In genomic region chr2:85865539-85866164, GRCh38 we compare ENCODE assay signal across 9 cellular contexts. TPM values are rescaled to one million over a fixed set of nuclear protein-coding genes. Genes with fewer than 3 reads are reported as not detected.
DNase-seq lines count a peak whose midpoint lies in the region; ATAC-seq and TF ChIP-seq lines count a peak whose summit lies in the region.
"Had no signal": no experiment of that assay in that cellular context is flagged by ENCODE, and none has a peak within 500 bp of the region (broad histone marks: within the 10 kb centered on the region; RNA-seq: fewer than 3 reads in every experiment).

No MANE protein-coding gene starts in this region.

- H3K4me1 ChIP-seq in endodermal cell (ENCODE audit: control insufficient read depth, insufficient read depth, low read length): no peaks in the 10 kb centered on the region

- no peak for TF ChIP-seq CTCF in endodermal cell (conservative IDR thresholded peaks at IDR 0.05)

- H3K27me3 ChIP-seq in endodermal cell (ENCODE audit: control insufficient read depth, insufficient read depth, low read length, poor library complexity, severe bottlenecking): no peaks in the 10 kb centered on the region
- H3K27me3 ChIP-seq: transverse colon had no signal

- no peak overlapping the region for H3K4me3 Mint-ChIP-seq in endodermal cell

- intact Hi-C loops in Right ventricle myocardium inferior (cut with DNase I): no loop called here

- H3K4me1 Mint-ChIP-seq in endodermal cell: peaks cover 4% of the 10 kb centered on the region

- H3K4me3 ChIP-seq in endodermal cell (ENCODE audit: low read length): no peak overlapping the region
- H3K4me3 ChIP-seq: transverse colon had no signal

- WGBS in endodermal cell (ENCODE audit: insufficient coverage in 1 of 2, insufficient read length in 1 of 2), 2 experiments: 93 to 100% methylated on average over 5 to 6 of the region's 6 CpGs

- DNase-seq in endodermal cell: peak; percentile 16
- DNase-seq in activated gamma-delta T cell (lab: John Stamatoyannopoulos, UW): no peak
- DNase-seq in HK-2 (ENCODE audit: unreplicated experiment): no peak
- no peak for DNase-seq in substantia nigra (lab: John Stamatoyannopoulos, UW)
- no peak for DNase-seq in Right ventricle myocardium inferior (ENCODE audit: missing footprints)
- DNase-seq: transverse colon had no signal

- no peak overlapping the region for H3K27ac ChIP-seq in endodermal cell (ENCODE audit: low read depth, low read length)
- H3K27ac ChIP-seq in substantia nigra (ENCODE audit: low read depth, low read length, poor library complexity, severe bottlenecking): no peak overlapping the region

- no peaks in the 10 kb centered on the region for H3K9me3 ChIP-seq in endodermal cell (ENCODE audit: control insufficient read depth, low read length)
- H3K9me3 ChIP-seq: transverse colon had no signal

- H3K27me3 Mint-ChIP-seq in endodermal cell (ENCODE audit: insufficient read depth): no peaks in the 10 kb centered on the region

- no peaks in the 10 kb centered on the region for H3K9me3 Mint-ChIP-seq in endodermal cell

- no peak overlapping the region for H3K9ac ChIP-seq in endodermal cell (ENCODE audit: extremely low read depth, low read length, poor library complexity, severe bottlenecking)

- H3K36me3 Mint-ChIP-seq in endodermal cell (ENCODE audit: low read depth): peaks cover 29% of the 10 kb centered on the region

- peaks cover 31% of the 10 kb centered on the region for H3K36me3 ChIP-seq in endodermal cell (ENCODE audit: control insufficient read depth, insufficient read depth, low read length)
- H3K36me3 ChIP-seq: transverse colon had no signal

- ATAC-seq in GM18498 (IDR thresholded peaks at IDR 0.05; ENCODE audit: unreplicated experiment) (peak; percentile 63), GM19452 (IDR thresholded peaks at IDR 0.05; ENCODE audit: unreplicated experiment) (peak; percentile 67), HG03342 (IDR thresholded peaks at IDR 0.05; ENCODE audit: unreplicated experiment) (peak; percentile 67), Right ventricle myocardium inferior (no peak)

- no peak overlapping the region for H3K27ac Mint-ChIP-seq in endodermal cell

RNA-seq across cellular contexts. Expression of gene ST3GAL5, which starts 23.1 kb away (rescaled TPM):
- 10 to 100 TPM; 26.6 to 27.4 TPM for total RNA-seq in endodermal cell
- polyA plus RNA-seq in endodermal cell (2013, experiment 1 of 2): 15.1 TPM
- 15.8 TPM for polyA plus RNA-seq in endodermal cell (2013, experiment 2 of 2)
- total RNA-seq in Right ventricle myocardium inferior: 6.8 TPM
